In genomic region chr1:50977575-50978143, GRCh38 we compare ENCODE assay signal across 8 cellular contexts. TPM values are rescaled to one million over a fixed set of nuclear protein-coding genes. Genes with fewer than 3 reads are reported as not detected.
DNase-seq lines count a peak whose midpoint lies in the region; ATAC-seq and TF ChIP-seq lines count a peak whose summit lies in the region.

No MANE protein-coding gene starts in this region.

- peaks cover 92% of the 10 kb centered on the region for H3K27me3 Mint-ChIP-seq in progenitor cell of endocrine pancreas

- no peak for TF ChIP-seq CTCF in GM12865 (IDR thresholded peaks at IDR 0.05; ENCODE audit: insufficient read depth, low read depth, low read length, missing control alignments)
- no peak for TF ChIP-seq CTCF in progenitor cell of endocrine pancreas (IDR thresholded peaks at IDR 0.05; ENCODE audit: unreplicated experiment)

- H3K4me3 ChIP-seq in GM12865 (ENCODE audit: low read depth, low read length), result peak overlapping the region; percentile 99

- no peaks in the 10 kb centered on the region for H3K4me1 Mint-ChIP-seq in progenitor cell of endocrine pancreas (ENCODE audit: low read depth)

- H3K27ac ChIP-seq in angular gyrus (ENCODE audit: low read depth, low read length), result peak overlapping the region; percentile 91

- no peaks in the 10 kb centered on the region for H3K9me3 Mint-ChIP-seq in progenitor cell of endocrine pancreas (ENCODE audit: low read depth)

- peak overlapping the region; percentile 59 for H3K4me3 Mint-ChIP-seq in progenitor cell of endocrine pancreas (ENCODE audit: low read depth)

- no peaks in the 10 kb centered on the region for H3K36me3 Mint-ChIP-seq in progenitor cell of endocrine pancreas (ENCODE audit: insufficient read depth)

- intact Hi-C loops in left ventricle myocardium superior (cut with micrococcal nuclease), result no loop called here

- DNase-seq in AG08395 (ENCODE audit: low spot score) (peak; percentile 72), GM12865 (ENCODE audit: low read depth) (peak; percentile 77), NCI-H446 treated with DMSO at 0.1 percent for 48 hours (lab: John Stamatoyannopoulos, UW) (peak; percentile 63), left ventricle myocardium superior (peak; percentile 85), progenitor cell of endocrine pancreas (ENCODE audit: low spot score, unreplicated experiment) (no peak), NCI-H510A treated with DMSO at 0.1 percent for 48 hours (lab: John Stamatoyannopoulos, UW) (no peak)

- no peak overlapping the region for H3K27ac Mint-ChIP-seq in progenitor cell of endocrine pancreas

- ATAC-seq in HG02763 (IDR thresholded peaks at IDR 0.05; ENCODE audit: unreplicated experiment) (peak; percentile 56), left ventricle myocardium superior (peak; percentile 93)

RNA-seq across cellular contexts. Expression of gene CDKN2C, which starts 7.6 kb away (rescaled TPM):
- total RNA-seq in left ventricle myocardium superior (16.9 TPM), progenitor cell of endocrine pancreas (0.26 and 0.33 TPM in 2 replicates)

RNA-seq across cellular contexts. Expression of gene FAF1, which starts 17.6 kb away (rescaled TPM):
- 99.2 TPM for total RNA-seq in left ventricle myocardium superior
- 49.0 and 55.4 TPM in 2 replicates for total RNA-seq in progenitor cell of endocrine pancreas

Comparison
In these comparisons a context has a peak if more than half of its experiments do, and no peak if none do; other contexts are left out.
1. DNase-seq: peak in AG08395 (single experiment), GM12865 (single experiment), NCI-H446 treated with DMSO at 0.1 percent for 48 hours (single experiment) and left ventricle myocardium superior (single experiment); none in progenitor cell of endocrine pancreas (single experiment) and NCI-H510A treated with DMSO at 0.1 percent for 48 hours (single experiment).
2. RNA of gene CDKN2C, which starts 7.6 kb away (total RNA-seq): 16.9 TPM in left ventricle myocardium superior (single experiment); 0.26 to 0.33 TPM in progenitor cell of endocrine pancreas; every median in the first group is over 10 times any median in the second.